In genomic region chr1:32178380-32179192, GRCh38 we compare ENCODE assay signal across 8 cellular contexts. TPM values are rescaled to one million over a fixed set of nuclear protein-coding genes. Genes with fewer than 3 reads are reported as not detected.
DNase-seq lines count a peak whose midpoint lies in the region; ATAC-seq and TF ChIP-seq lines count a peak whose summit lies in the region.

No MANE protein-coding gene starts in this region.

- peaks cover 27 to 33% (median 28%) of the 10 kb centered on the region in 3 donors for H3K4me1 ChIP-seq in skeletal muscle tissue (ENCODE audit: control insufficient read depth in 3 of 3, insufficient read depth in 3 of 3, low read length in 3 of 3)

- no peaks in the 10 kb centered on the region for H3K27me3 ChIP-seq in skeletal muscle tissue (ENCODE audit: control insufficient read depth in 3 of 3, insufficient read depth in 3 of 3, low read length in 3 of 3)

- no peak for DNase-seq in HFF-Myc (ENCODE audit: extremely low read depth, low read depth)
- peak; percentile 86 for DNase-seq in SIG-M5 treated with dmso at 0.1 percent for 504 hours (lab: John Stamatoyannopoulos, UW; ENCODE audit: unreplicated experiment)
- DNase-seq in fibroblast of mammary gland (ENCODE audit: low read depth) = no peak
- no peak for DNase-seq in hippocampal formation (lab: John Stamatoyannopoulos, UW)
- no peak for DNase-seq in SW480 (ENCODE audit: low spot score)

- TF ChIP-seq CTCF in HFF-Myc (IDR thresholded peaks at IDR 0.05; ENCODE audit: low read depth, low read length, missing control alignments) (no peak), fibroblast of mammary gland (conservative IDR thresholded peaks at IDR 0.05; ENCODE audit: control insufficient read depth, insufficient read depth, low read depth, low read length) (no peak)

- peak overlapping the region; percentile 92 to 97 (median 95) for H3K9ac ChIP-seq in skeletal muscle tissue (ENCODE audit: low read depth in 1 of 3, low read length in 3 of 3)

- no peaks in the 10 kb centered on the region for H3K9me3 ChIP-seq in skeletal muscle tissue (ENCODE audit: control insufficient read depth in 3 of 3, low read length in 3 of 3)

- ATAC-seq in GM18520 (IDR thresholded peaks at IDR 0.05; ENCODE audit: unreplicated experiment) (no peak), esophagus mucosa (no peak)

- peaks cover 6 to 18% (median 16%) of the 10 kb centered on the region in 3 donors for H3K36me3 ChIP-seq in skeletal muscle tissue (ENCODE audit: control insufficient read depth in 3 of 3, insufficient read depth in 3 of 3, low read length in 3 of 3)

- H3K4me3 ChIP-seq in HFF-Myc (replicated peaks; ENCODE audit: low read depth, low read length) = 0 out of 2 replicates have a peak overlapping the region, but pooled peaks have one; percentile 86
- H3K4me3 ChIP-seq in fibroblast of mammary gland (ENCODE audit: control insufficient read depth, low read depth, low read length) = peak overlapping the region; percentile 48
- H3K4me3 ChIP-seq in skeletal muscle tissue (ENCODE audit: low read length in 3 of 3) = peak overlapping the region; percentile 83 to 92 (median 88)

- H3K27ac ChIP-seq in skeletal muscle tissue (ENCODE audit: low read depth, low read length) = peak overlapping the region; percentile 96

RNA-seq across cellular contexts. Expression of gene TXLNA, which starts 0.9 kb away (rescaled TPM):
- total RNA-seq in skeletal muscle tissue (30.8 TPM), esophagus mucosa (37.0 TPM)

RNA-seq across cellular contexts. Expression of gene CCDC28B, which starts 21.8 kb away (rescaled TPM):
- total RNA-seq in skeletal muscle tissue (58.5 TPM), esophagus mucosa (1.1 TPM)

RNA-seq across cellular contexts. Expression of gene IQCC, which starts 26.9 kb away (rescaled TPM):
- total RNA-seq in skeletal muscle tissue (2.6 TPM), esophagus mucosa (1.3 TPM)

RNA-seq across cellular contexts. Expression of gene DCDC2B, which starts 30.3 kb away (rescaled TPM):
- total RNA-seq in skeletal muscle tissue (not detected), esophagus mucosa (not detected)

RNA-seq across cellular contexts. Expression of gene TMEM234, which starts 43.6 kb away (rescaled TPM):
- total RNA-seq in skeletal muscle tissue (10.4 TPM), esophagus mucosa (11.0 TPM)

Comparison
In these comparisons a context has a peak if more than half of its experiments do, and no peak if none do; other contexts are left out.
1. RNA of gene CCDC28B, which starts 21.8 kb away (total RNA-seq): 58.5 TPM in skeletal muscle tissue (single experiment); 1.1 TPM in esophagus mucosa (single experiment); every median in the first group is over 10 times any median in the second.
2. Peak in every context shown above with its lines, with median percentiles within 50 percentile points of each other: H3K4me3 ChIP-seq.